In genomic region chrX:11097920-11098319, GRCh38 we compare ENCODE assay signal across 1 cellular context.
TF ChIP-seq lines count a peak whose summit lies in the region.

No MANE protein-coding gene starts in this region.

TF ChIP-seq in HepG2, 621 proteins besides CTCF, POLR2A, EP300 and RAD21 (continued from another document and continues in another):
- TF ChIP-seq, protein P1, sequence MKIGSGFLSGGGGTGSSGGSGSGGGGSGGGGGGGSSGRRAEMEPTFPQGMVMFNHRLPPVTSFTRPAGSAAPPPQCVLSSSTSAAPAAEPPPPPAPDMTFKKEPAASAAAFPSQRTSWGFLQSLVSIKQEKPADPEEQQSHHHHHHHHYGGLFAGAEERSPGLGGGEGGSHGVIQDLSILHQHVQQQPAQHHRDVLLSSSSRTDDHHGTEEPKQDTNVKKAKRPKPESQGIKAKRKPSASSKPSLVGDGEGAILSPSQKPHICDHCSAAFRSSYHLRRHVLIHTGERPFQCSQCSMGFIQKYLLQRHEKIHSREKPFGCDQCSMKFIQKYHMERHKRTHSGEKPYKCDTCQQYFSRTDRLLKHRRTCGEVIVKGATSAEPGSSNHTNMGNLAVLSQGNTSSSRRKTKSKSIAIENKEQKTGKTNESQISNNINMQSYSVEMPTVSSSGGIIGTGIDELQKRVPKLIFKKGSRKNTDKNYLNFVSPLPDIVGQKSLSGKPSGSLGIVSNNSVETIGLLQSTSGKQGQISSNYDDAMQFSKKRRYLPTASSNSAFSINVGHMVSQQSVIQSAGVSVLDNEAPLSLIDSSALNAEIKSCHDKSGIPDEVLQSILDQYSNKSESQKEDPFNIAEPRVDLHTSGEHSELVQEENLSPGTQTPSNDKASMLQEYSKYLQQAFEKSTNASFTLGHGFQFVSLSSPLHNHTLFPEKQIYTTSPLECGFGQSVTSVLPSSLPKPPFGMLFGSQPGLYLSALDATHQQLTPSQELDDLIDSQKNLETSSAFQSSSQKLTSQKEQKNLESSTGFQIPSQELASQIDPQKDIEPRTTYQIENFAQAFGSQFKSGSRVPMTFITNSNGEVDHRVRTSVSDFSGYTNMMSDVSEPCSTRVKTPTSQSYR (CRISPR knock-in tag; IDR thresholded peaks at IDR 0.05; ENCODE audit: borderline replicate concordance) = no peak
- TF ChIP-seq ZNF496 (CRISPR knock-in tag; IDR thresholded peaks at IDR 0.05; ENCODE audit: insufficient replicate concordance) (no peak), SUZ12 (IDR thresholded peaks at IDR 0.05; ENCODE audit: low read depth, low read length) (no peak), BCL6 (CRISPR knock-in tag; IDR thresholded peaks at IDR 0.05) (peak; percentile 15; the same call in 1 of the 2 replicates), HDAC6 (IDR thresholded peaks at IDR 0.05; ENCODE audit: low read depth, low read length) (no peak), GZF1 (CRISPR knock-in tag; IDR thresholded peaks at IDR 0.05) (no peak), GTF2F1 (IDR thresholded peaks at IDR 0.05; ENCODE audit: low read length) (no peak), FOXP1 (IDR thresholded peaks at IDR 0.05) (no peak), FOXP1 (CRISPR knock-in tag; IDR thresholded peaks at IDR 0.05) (peak; percentile 38; the same call in 1 of the 2 replicates), RFX1 (IDR thresholded peaks at IDR 0.05) (peak; percentile 81), HOMEZ (CRISPR knock-in tag; IDR thresholded peaks at IDR 0.05; ENCODE audit: low read depth) (peak; percentile 83), TGIF2 (CRISPR knock-in tag; IDR thresholded peaks at IDR 0.05) (no peak), RORA (CRISPR knock-in tag; IDR thresholded peaks at IDR 0.05) (no peak), ZSCAN22 (CRISPR knock-in tag; IDR thresholded peaks at IDR 0.05) (no peak), HNF4G (IDR thresholded peaks at IDR 0.05; ENCODE audit: borderline replicate concordance, low read depth, low read length) (peak; percentile 26; the same call in 1 of the 2 replicates), HNF4G (CRISPR knock-in tag; IDR thresholded peaks at IDR 0.05; ENCODE audit: borderline replicate concordance, low read depth) (peak; percentile 22; the same call in 1 of the 2 replicates), CENPX (CRISPR knock-in tag; IDR thresholded peaks at IDR 0.05) (no peak), ZNF567 (CRISPR knock-in tag; IDR thresholded peaks at IDR 0.05; ENCODE audit: borderline replicate concordance) (no peak), ATF7 (IDR thresholded peaks at IDR 0.05) (no peak), ATF7 (CRISPR knock-in tag; IDR thresholded peaks at IDR 0.05) (no peak), NR2C2 (CRISPR knock-in tag; IDR thresholded peaks at IDR 0.05; ENCODE audit: borderline replicate concordance) (0 out of 2 replicates have a peak, but pooled peaks have one; percentile 16), NR2F2 (IDR thresholded peaks at IDR 0.05; ENCODE audit: borderline replicate concordance, low read depth) (peak; percentile 85), PRPF4 (IDR thresholded peaks at IDR 0.05; ENCODE audit: low read depth, low read length, poor library complexity, severe bottlenecking) (no peak), MZF1 (CRISPR knock-in tag; IDR thresholded peaks at IDR 0.05; ENCODE audit: borderline replicate concordance) (no peak), RFX3 (CRISPR knock-in tag; IDR thresholded peaks at IDR 0.05) (peak; percentile 68), SOX5 (CRISPR knock-in tag; IDR thresholded peaks at IDR 0.05; ENCODE audit: borderline replicate concordance) (peak; percentile 72; the same call in 1 of the 2 replicates), GATAD2A (CRISPR knock-in tag; IDR thresholded peaks at IDR 0.05) (peak; percentile 26; the same call in 1 of the 2 replicates), ZBTB3 (CRISPR knock-in tag; IDR thresholded peaks at IDR 0.05; ENCODE audit: borderline replicate concordance, low read depth) (no peak), ZNF724P (CRISPR knock-in tag; IDR thresholded peaks at IDR 0.05; ENCODE audit: borderline replicate concordance) (no peak), CREB1 (IDR thresholded peaks at IDR 0.05) (peak; percentile 26), CREB1 (CRISPR knock-in tag; IDR thresholded peaks at IDR 0.05) (0 out of 2 replicates have a peak, but pooled peaks have one; percentile 33), FOXJ3 (CRISPR knock-in tag; IDR thresholded peaks at IDR 0.05; ENCODE audit: borderline replicate concordance) (peak; percentile 69; the same call in 1 of the 2 replicates), NR1H2 (CRISPR knock-in tag; IDR thresholded peaks at IDR 0.05; ENCODE audit: borderline replicate concordance, low read depth) (no peak), ZNF260 (CRISPR knock-in tag; IDR thresholded peaks at IDR 0.05; ENCODE audit: borderline replicate concordance, low read depth) (no peak), ZNF296 (CRISPR knock-in tag; conservative IDR thresholded peaks at IDR 0.05) (no peak), FLYWCH1 (CRISPR knock-in tag; IDR thresholded peaks at IDR 0.05) (no peak), ZNF180 (CRISPR knock-in tag; IDR thresholded peaks at IDR 0.05; ENCODE audit: borderline replicate concordance, low read depth) (no peak), PITX1 (CRISPR knock-in tag; IDR thresholded peaks at IDR 0.05) (no peak), KDM5B (CRISPR knock-in tag; IDR thresholded peaks at IDR 0.05; ENCODE audit: borderline replicate concordance) (no peak), KLF12 (CRISPR knock-in tag; IDR thresholded peaks at IDR 0.05; ENCODE audit: borderline replicate concordance) (no peak), TOE1 (CRISPR knock-in tag; IDR thresholded peaks at IDR 0.05) (no peak), ATF1 (CRISPR knock-in tag; IDR thresholded peaks at IDR 0.05) (no peak), ARID5B (CRISPR knock-in tag; IDR thresholded peaks at IDR 0.05) (peak; percentile 60), HNRNPL (IDR thresholded peaks at IDR 0.05; ENCODE audit: low read depth, low read length) (no peak), ZNF670 (CRISPR knock-in tag; IDR thresholded peaks at IDR 0.05; ENCODE audit: borderline replicate concordance) (no peak), SOX13 (IDR thresholded peaks at IDR 0.05) (no peak), SOX13 (CRISPR knock-in tag; conservative IDR thresholded peaks at IDR 0.05 in 1 of 2, IDR thresholded peaks at IDR 0.05 in 1 of 2) (peak in 1 of 2 experiments; percentile 70; a peak in 2 of 4 replicates), AHDC1 (CRISPR knock-in tag; IDR thresholded peaks at IDR 0.05; ENCODE audit: borderline replicate concordance) (peak; percentile 69; the same call in 1 of the 2 replicates), CREM (IDR thresholded peaks at IDR 0.05) (peak; percentile 24; the same call in 1 of the 2 replicates), CREM (CRISPR knock-in tag; IDR thresholded peaks at IDR 0.05) (no peak), ZNF709 (CRISPR knock-in tag; IDR thresholded peaks at IDR 0.05) (no peak), FOXA3 (CRISPR knock-in tag; IDR thresholded peaks at IDR 0.05) (peak; percentile 64)
- TF ChIP-seq, protein P2, sequence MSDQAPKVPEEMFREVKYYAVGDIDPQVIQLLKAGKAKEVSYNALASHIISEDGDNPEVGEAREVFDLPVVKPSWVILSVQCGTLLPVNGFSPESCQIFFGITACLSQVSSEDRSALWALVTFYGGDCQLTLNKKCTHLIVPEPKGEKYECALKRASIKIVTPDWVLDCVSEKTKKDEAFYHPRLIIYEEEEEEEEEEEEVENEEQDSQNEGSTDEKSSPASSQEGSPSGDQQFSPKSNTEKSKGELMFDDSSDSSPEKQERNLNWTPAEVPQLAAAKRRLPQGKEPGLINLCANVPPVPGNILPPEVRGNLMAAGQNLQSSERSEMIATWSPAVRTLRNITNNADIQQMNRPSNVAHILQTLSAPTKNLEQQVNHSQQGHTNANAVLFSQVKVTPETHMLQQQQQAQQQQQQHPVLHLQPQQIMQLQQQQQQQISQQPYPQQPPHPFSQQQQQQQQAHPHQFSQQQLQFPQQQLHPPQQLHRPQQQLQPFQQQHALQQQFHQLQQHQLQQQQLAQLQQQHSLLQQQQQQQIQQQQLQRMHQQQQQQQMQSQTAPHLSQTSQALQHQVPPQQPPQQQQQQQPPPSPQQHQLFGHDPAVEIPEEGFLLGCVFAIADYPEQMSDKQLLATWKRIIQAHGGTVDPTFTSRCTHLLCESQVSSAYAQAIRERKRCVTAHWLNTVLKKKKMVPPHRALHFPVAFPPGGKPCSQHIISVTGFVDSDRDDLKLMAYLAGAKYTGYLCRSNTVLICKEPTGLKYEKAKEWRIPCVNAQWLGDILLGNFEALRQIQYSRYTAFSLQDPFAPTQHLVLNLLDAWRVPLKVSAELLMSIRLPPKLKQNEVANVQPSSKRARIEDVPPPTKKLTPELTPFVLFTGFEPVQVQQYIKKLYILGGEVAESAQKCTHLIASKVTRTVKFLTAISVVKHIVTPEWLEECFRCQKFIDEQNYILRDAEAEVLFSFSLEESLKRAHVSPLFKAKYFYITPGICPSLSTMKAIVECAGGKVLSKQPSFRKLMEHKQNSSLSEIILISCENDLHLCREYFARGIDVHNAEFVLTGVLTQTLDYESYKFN (CRISPR knock-in tag; conservative IDR thresholded peaks at IDR 0.05) = peak; percentile 74
